In the genomic region with DNA sequence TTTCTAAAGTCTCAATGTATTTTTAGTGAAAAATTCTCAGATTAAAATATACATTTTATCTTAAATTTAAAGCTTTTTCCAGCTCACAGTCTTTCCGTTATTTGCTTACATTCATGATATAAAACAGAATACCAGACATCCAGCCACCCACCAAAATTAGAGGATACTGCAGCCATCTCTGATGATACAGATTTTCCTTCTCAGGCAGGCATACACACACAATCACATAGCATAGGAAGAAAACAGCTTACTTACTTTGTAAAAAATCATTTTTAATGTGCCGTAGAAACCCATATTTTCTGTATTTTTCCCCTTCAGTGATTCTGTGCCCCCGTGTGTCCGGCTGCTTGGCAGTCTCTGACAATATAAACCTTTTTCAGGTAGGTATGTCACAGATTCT, we compare ENCODE assay signal across 9 cellular contexts.
DNase-seq lines count a peak whose midpoint lies in the region; ATAC-seq and TF ChIP-seq lines count a peak whose summit lies in the region.
"Had no signal": no experiment of that assay in that cellular context is flagged by ENCODE, and none has a peak within 500 bp of the region (broad histone marks: within the 10 kb centered on the region; RNA-seq: fewer than 3 reads in every experiment).

No MANE protein-coding gene starts in this region.

- peak overlapping the region; percentile 64 for H2AFZ ChIP-seq in DND-41 (ENCODE audit: low read depth, low read length)
- H2AFZ ChIP-seq in neural progenitor cell (replicated peaks), result no peak overlapping the region
- H2AFZ ChIP-seq: PC-9 had no signal

- peaks cover 46% of the 10 kb centered on the region for H3K79me2 ChIP-seq in DND-41 (ENCODE audit: insufficient read depth, low read length)
- H3K79me2 ChIP-seq in neural progenitor cell (ENCODE audit: low read depth), result no peaks in the 10 kb centered on the region

- peak overlapping the region; percentile 52 for H3K27ac Mint-ChIP-seq in neural progenitor cell
- no peak overlapping the region for H3K27ac Mint-ChIP-seq in activated CD4-positive, alpha-beta T cell treated with anti-CD3 and anti-CD28 coated beads for 36 hours

- peak overlapping the region; percentile 85 for H3K27ac ChIP-seq in DND-41 (ENCODE audit: low read length)
- H3K27ac ChIP-seq in duodenal mucosa (ENCODE audit: low read depth, low read length), result no peak overlapping the region
- no peak overlapping the region for H3K27ac ChIP-seq in neural progenitor cell
- H3K27ac ChIP-seq: PC-9 had no signal

- peak overlapping the region; percentile 69 for H3K9ac ChIP-seq in DND-41 (ENCODE audit: low read depth, low read length)
- H3K9ac ChIP-seq in duodenal mucosa (ENCODE audit: low read depth in 1 of 2, low read length in 2 of 2), result no peak overlapping the region
- no peak overlapping the region for H3K9ac ChIP-seq in neural progenitor cell

- H3K9me3 ChIP-seq in DND-41 (ENCODE audit: insufficient read depth, low read length, severe bottlenecking) (no peaks in the 10 kb centered on the region), duodenal mucosa (ENCODE audit: control insufficient read depth in 1 of 2, low read length in 2 of 2) (no peaks in the 10 kb centered on the region), neural progenitor cell (ENCODE audit: low read depth) (no peaks in the 10 kb centered on the region)

- POLR2A ChIA-PET in activated CD4-positive, alpha-beta T cell treated with anti-CD3 and anti-CD28 coated beads for 36 hours (lab: Charles Lee), result no interaction called here

- H3F3A ChIP-seq in neural progenitor cell (ENCODE audit: low read depth), result no peaks in the 10 kb centered on the region

- no peaks in the 10 kb centered on the region for H3K27me3 ChIP-seq in DND-41 (ENCODE audit: insufficient read depth, low read length, poor library complexity)
- no peaks in the 10 kb centered on the region for H3K27me3 ChIP-seq in duodenal mucosa (ENCODE audit: control insufficient read depth in 1 of 2, insufficient read depth in 2 of 2, low read length in 2 of 2)
- no peaks in the 10 kb centered on the region for H3K27me3 ChIP-seq in neural progenitor cell

- H3K4me3 Mint-ChIP-seq in neural progenitor cell, result peak overlapping the region; percentile 83
- H3K4me3 Mint-ChIP-seq in activated CD4-positive, alpha-beta T cell treated with anti-CD3 and anti-CD28 coated beads for 36 hours, result no peak overlapping the region

- H3K4me2 ChIP-seq in DND-41 (ENCODE audit: insufficient read depth, low read length) (peak overlapping the region; percentile 75), neural progenitor cell (peak overlapping the region; percentile 64)
- H3K4me2 ChIP-seq: PC-9 had no signal

- no peaks in the 10 kb centered on the region for H3K36me3 ChIP-seq in DND-41 (ENCODE audit: insufficient read depth, low read length)
- H3K36me3 ChIP-seq in duodenal mucosa (ENCODE audit: control insufficient read depth in 1 of 2, insufficient read depth in 2 of 2, low read length in 2 of 2), result no peaks in the 10 kb centered on the region
- no peaks in the 10 kb centered on the region for H3K36me3 ChIP-seq in neural progenitor cell

- CTCF ChIA-PET in activated CD4-positive, alpha-beta T cell treated with anti-CD3 and anti-CD28 coated beads for 36 hours (lab: Charles Lee), result no interaction called here

- H3K36me3 Mint-ChIP-seq in neural progenitor cell, result no peaks in the 10 kb centered on the region
- H3K36me3 Mint-ChIP-seq in activated CD4-positive, alpha-beta T cell treated with anti-CD3 and anti-CD28 coated beads for 36 hours (ENCODE audit: low read depth), result no peaks in the 10 kb centered on the region

- DNase-seq in DND-41, result no peak
- DNase-seq in neural progenitor cell (ENCODE audit: low spot score), result no peak
- DNase-seq in EL, result no peak
- DNase-seq in activated effector memory CD4-positive, alpha-beta T cell treated with anti-CD3 and anti-CD28 coated beads, Interleukin-2, amount 50 U/mL, for 16 hours, result no peak
- no peak for DNase-seq in activated CD4-positive, alpha-beta T cell treated with anti-CD3 and anti-CD28 coated beads for 36 hours
- DNase-seq: PC-9 had no signal

- ATAC-seq in DND-41 (ENCODE audit: insufficient read depth, low read depth) (0 out of 3 replicates have a peak, but pooled peaks have one; percentile 1), HG03342 (IDR thresholded peaks at IDR 0.05; ENCODE audit: unreplicated experiment) (peak; percentile 15), HG03439 (IDR thresholded peaks at IDR 0.05; ENCODE audit: unreplicated experiment) (no peak)
- no peak for ATAC-seq in activated CD4-positive, alpha-beta T cell treated with anti-CD3 and anti-CD28 coated beads for 36 hours

- H3K9me3 Mint-ChIP-seq in neural progenitor cell, result no peaks in the 10 kb centered on the region
- H3K9me3 Mint-ChIP-seq in activated CD4-positive, alpha-beta T cell treated with anti-CD3 and anti-CD28 coated beads for 36 hours (ENCODE audit: low read depth), result no peaks in the 10 kb centered on the region

- H3K4me1 ChIP-seq in DND-41 (ENCODE audit: insufficient read depth, low read length) (peaks cover 60% of the 10 kb centered on the region), duodenal mucosa (ENCODE audit: control insufficient read depth in 1 of 2, insufficient read depth in 2 of 2, low read length in 2 of 2) (no peaks in the 10 kb centered on the region), neural progenitor cell (peaks cover 13% of the 10 kb centered on the region)

- intact Hi-C loops in activated CD4-positive, alpha-beta T cell treated with anti-CD3 and anti-CD28 coated beads for 36 hours (cut with DNase I, micrococcal nuclease), result no loop called here

- no peaks in the 10 kb centered on the region for H4K20me1 ChIP-seq in DND-41 (ENCODE audit: insufficient read depth, low read length)
- H4K20me1 ChIP-seq in neural progenitor cell (ENCODE audit: low read depth), result no peaks in the 10 kb centered on the region

- H3K4me1 Mint-ChIP-seq in neural progenitor cell, result peaks cover 13% of the 10 kb centered on the region
- H3K4me1 Mint-ChIP-seq in activated CD4-positive, alpha-beta T cell treated with anti-CD3 and anti-CD28 coated beads for 36 hours, result peaks cover 15% of the 10 kb centered on the region

- H3K27me3 Mint-ChIP-seq in neural progenitor cell (ENCODE audit: insufficient read depth, low read depth), result no peaks in the 10 kb centered on the region
- H3K27me3 Mint-ChIP-seq in activated CD4-positive, alpha-beta T cell treated with anti-CD3 and anti-CD28 coated beads for 36 hours, result no peaks in the 10 kb centered on the region

- TF ChIP-seq CTCF in DND-41 (IDR thresholded peaks at IDR 0.05; ENCODE audit: borderline replicate concordance, extremely low read depth, low read length, poor library complexity, severe bottlenecking) (no peak), neural progenitor cell (IDR thresholded peaks at IDR 0.05) (no peak)

- H3K4me3 ChIP-seq in DND-41 (ENCODE audit: low read depth in 1 of 2, low read length in 2 of 2), result peak overlapping the region; percentile 42 to 61; a peak in 3 of 4 replicates
- peak overlapping the region; percentile 37 to 46 for H3K4me3 ChIP-seq in duodenal mucosa (ENCODE audit: low read depth in 1 of 2, low read length in 2 of 2)
- H3K4me3 ChIP-seq in neural progenitor cell, result peak overlapping the region; percentile 25
- H3K4me3 ChIP-seq: PC-9 had no signal

Comparison
In these comparisons a context has a peak if more than half of its experiments do, and no peak if none do; other contexts are left out.
1. ATAC-seq: peak in DND-41 (single experiment) and HG03342 (single experiment); none in HG03439 (single experiment) and activated CD4-positive, alpha-beta T cell treated with anti-CD3 and anti-CD28 coated beads for 36 hours (single experiment).
2. Peak in every context shown above with its lines, with median percentiles within 50 percentile points of each other: H3K4me3 ChIP-seq.